Comparison of ENCODE assay signal across 8 cellular contexts in the genomic region with DNA sequence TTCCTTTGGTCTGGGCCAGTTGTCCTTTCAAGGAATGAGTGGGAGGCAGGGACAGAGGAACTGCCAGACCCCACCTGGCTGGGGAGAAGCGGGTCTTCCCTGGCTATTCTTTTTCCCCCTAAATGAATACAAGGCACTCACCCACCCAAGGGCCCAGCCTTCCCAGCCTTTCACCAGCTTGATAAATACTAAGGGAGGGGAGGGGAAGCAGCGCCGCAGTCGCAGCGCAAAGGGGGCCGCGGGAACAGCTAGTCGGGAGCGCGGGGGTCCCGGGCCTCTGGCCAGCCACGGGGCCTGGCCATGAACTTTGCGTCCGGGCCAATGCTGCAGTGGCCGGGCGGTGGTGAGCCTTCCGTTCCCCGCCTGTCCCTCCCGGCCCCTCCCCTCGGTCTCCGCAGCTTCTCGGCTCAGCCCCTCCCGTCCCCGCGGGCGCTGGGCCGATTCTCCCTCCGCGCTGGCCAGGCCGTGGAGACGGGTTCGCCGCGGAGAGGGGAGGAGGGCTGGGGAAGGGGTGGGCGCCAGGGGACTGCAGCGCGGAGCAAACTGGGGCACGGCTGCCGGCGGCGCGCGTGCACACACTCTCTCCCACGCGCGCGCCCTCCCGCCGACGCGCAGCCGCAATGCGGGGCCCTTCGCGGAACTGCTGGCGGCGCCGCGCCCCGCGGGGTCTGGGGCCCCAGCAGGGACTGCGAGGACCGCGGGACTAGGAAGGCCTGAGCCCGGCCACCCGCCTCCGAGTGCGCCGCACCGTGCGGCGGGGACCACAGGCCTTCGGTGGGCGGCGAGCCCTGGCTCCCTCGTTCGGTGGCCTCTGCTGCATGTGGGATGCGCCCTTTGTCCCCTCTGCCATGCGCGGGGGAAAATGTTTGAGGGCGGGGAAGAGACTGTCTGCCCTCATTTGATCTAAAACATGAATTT.
A peak's percentile ranks its signal among the peaks of the same experiment; 100 is the strongest.
DNase-seq lines count a peak whose midpoint lies in the region; ATAC-seq and TF ChIP-seq lines count a peak whose summit lies in the region.

No MANE protein-coding gene starts in this region.

- H3K9me3 Mint-ChIP-seq in CD4-positive, alpha-beta T cell: no peaks in the 10 kb centered on the region
- no peaks in the 10 kb centered on the region for H3K9me3 Mint-ChIP-seq in activated B cell treated with CpG ODN at 0.5 μM for 24 hours

- H3K27me3 Mint-ChIP-seq in CD4-positive, alpha-beta T cell: no peaks in the 10 kb centered on the region
- H3K27me3 Mint-ChIP-seq in activated B cell treated with CpG ODN at 0.5 μM for 24 hours: peaks cover 8% of the 10 kb centered on the region

- H3K36me3 Mint-ChIP-seq in CD4-positive, alpha-beta T cell (ENCODE audit: low read depth): no peaks in the 10 kb centered on the region
- H3K36me3 Mint-ChIP-seq in activated B cell treated with CpG ODN at 0.5 μM for 24 hours (ENCODE audit: low read depth): no peaks in the 10 kb centered on the region

- H3K4me1 Mint-ChIP-seq in CD4-positive, alpha-beta T cell (ENCODE audit: low read depth): no peaks in the 10 kb centered on the region
- no peaks in the 10 kb centered on the region for H3K4me1 Mint-ChIP-seq in activated B cell treated with CpG ODN at 0.5 μM for 24 hours

- H3K27ac Mint-ChIP-seq in CD4-positive, alpha-beta T cell: no peak overlapping the region
- H3K27ac Mint-ChIP-seq in activated B cell treated with CpG ODN at 0.5 μM for 24 hours: no peak overlapping the region

- TF ChIP-seq CTCF in CD4-positive, alpha-beta T cell (IDR thresholded peaks at IDR 0.05): no peak
- no peak for TF ChIP-seq CTCF in activated B cell treated with CpG ODN at 0.5 μM for 24 hours (IDR thresholded peaks at IDR 0.05)

- H3K27ac ChIP-seq in CD4-positive, alpha-beta T cell (ENCODE audit: low read depth, low read length): no peak overlapping the region

- intact Hi-C loops in CD4-positive, alpha-beta T cell (cut with DNase I, micrococcal nuclease): no loop called here
- intact Hi-C loops in activated B cell treated with CpG ODN at 0.5 μM for 24 hours (cut with micrococcal nuclease): no loop called here

- H3K27me3 ChIP-seq in CD4-positive, alpha-beta T cell (ENCODE audit: control insufficient read depth, insufficient read depth, low read length): peaks cover 6% of the 10 kb centered on the region

- peak; percentile 79 for ATAC-seq in CD4-positive, alpha-beta T cell (ENCODE audit: poor library complexity)
- peak; percentile 57 for ATAC-seq in activated B cell treated with CpG ODN at 0.5 μM for 24 hours (ENCODE audit: low read depth)
- no peak for ATAC-seq in HG03354 (IDR thresholded peaks at IDR 0.05; ENCODE audit: poor library complexity, severe bottlenecking, unreplicated experiment)

- peak in 9 of 10 experiments; percentile 14 to 59 (median 34) for DNase-seq in CD4-positive, alpha-beta T cell
- DNase-seq in LHCN-M2 (ENCODE audit: low read depth) (peak; percentile 37), activated B cell treated with CpG ODN at 0.5 μM for 24 hours (peak; percentile 38), cerebellum (ENCODE audit: low spot score) (peak; percentile 88), kidney tubule cell (ENCODE audit: low spot score) (peak; percentile 45), A172 (ENCODE audit: low spot score) (no peak)
- peak in 2 of 3 donors; percentile 17 to 33 for DNase-seq in stimulated activated CD4-positive, alpha-beta T cell treated with anti-CD3 and anti-CD28 coated beads, Interleukin-12 subunit alpha, Interleukin-12 subunit beta, amount 100 ng/mL, for 48 hours (ENCODE audit: low read depth in 2 of 3, low spot score in 1 of 3)

- H3K4me3 Mint-ChIP-seq in CD4-positive, alpha-beta T cell: peak overlapping the region; percentile 84
- peak overlapping the region; percentile 82 for H3K4me3 Mint-ChIP-seq in activated B cell treated with CpG ODN at 0.5 μM for 24 hours

- H3K9me3 ChIP-seq in CD4-positive, alpha-beta T cell (ENCODE audit: control insufficient read depth, low read length): no peaks in the 10 kb centered on the region

- CTCF ChIA-PET in CD4-positive, alpha-beta T cell (lab: Charles Lee): no interaction called here
- CTCF ChIA-PET in activated B cell treated with CpG ODN at 0.5 μM for 24 hours (lab: Charles Lee): interaction anchor here (1.0 to 3.5 kb wide), 4 partner anchors 11 to 73 kb away, joined by 3 to 14 read pairs (median 4); no protein-coding TSS in a partner anchor

- POLR2A ChIA-PET in CD4-positive, alpha-beta T cell (lab: Charles Lee): interaction anchor here (0.7 to 3.0 kb wide), 6 partner anchors 18 to 72 kb away, joined by 3 to 22 read pairs (median 4); no protein-coding TSS in a partner anchor
- POLR2A ChIA-PET in activated B cell treated with CpG ODN at 0.5 μM for 24 hours (lab: Charles Lee): interaction anchor here (1.1 to 1.8 kb wide), 2 partner anchors 25 to 164 kb away, joined by 3 to 6 read pairs; no protein-coding TSS in a partner anchor
